In the genomic region with DNA sequence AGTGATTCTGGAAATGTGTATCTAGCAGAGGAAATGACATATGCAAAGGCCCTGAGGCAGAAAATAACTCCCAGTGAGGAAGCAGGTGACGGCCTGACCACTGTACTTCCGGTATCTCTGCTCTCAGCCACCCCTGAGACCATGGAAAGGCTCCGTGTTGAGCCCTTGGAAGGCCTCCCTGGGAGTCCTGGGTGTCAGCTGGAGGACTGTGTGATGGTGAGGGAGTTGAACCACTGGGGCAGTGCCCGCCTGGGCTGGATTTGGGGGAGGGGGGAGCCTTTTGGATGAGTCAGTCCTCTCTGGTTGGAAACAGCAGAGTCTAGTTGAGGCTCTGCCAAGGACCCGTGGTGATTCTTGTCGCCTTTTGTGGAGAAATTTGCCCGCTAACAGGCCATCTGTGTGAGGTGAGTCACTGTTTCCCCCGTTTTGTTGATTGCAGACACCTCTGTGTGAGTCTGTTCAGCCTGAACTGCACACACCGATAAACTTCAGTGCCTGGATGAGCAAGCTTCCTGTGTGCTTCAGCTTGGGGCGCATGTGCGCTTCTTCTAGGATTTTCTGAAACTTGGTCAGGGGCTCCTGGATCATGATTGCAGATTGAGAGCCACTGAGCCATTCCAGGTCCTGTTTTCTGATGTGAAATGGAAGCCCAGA, we compare ENCODE assay signal across 1 cellular context.
TF ChIP-seq lines count a peak whose summit lies in the region.

No MANE protein-coding gene starts in this region.

TF ChIP-seq in K562, 482 proteins besides CTCF, POLR2A, EP300 and RAD21 (continued from another document and continues in another):
- no peak for TF ChIP-seq PREB (CRISPR knock-in tag; IDR thresholded peaks at IDR 0.05)
- TF ChIP-seq JUND (IDR thresholded peaks at IDR 0.05; ENCODE audit: borderline replicate concordance, low read depth, low read length): peak; percentile 91
- peak; percentile 88; the same call in 2 of the 3 replicates for TF ChIP-seq JUND (tag; IDR thresholded peaks at IDR 0.05; ENCODE audit: borderline replicate concordance, low read depth, low read length)
- TF ChIP-seq THRA (IDR thresholded peaks at IDR 0.05): no peak
- TF ChIP-seq, protein P1, sequence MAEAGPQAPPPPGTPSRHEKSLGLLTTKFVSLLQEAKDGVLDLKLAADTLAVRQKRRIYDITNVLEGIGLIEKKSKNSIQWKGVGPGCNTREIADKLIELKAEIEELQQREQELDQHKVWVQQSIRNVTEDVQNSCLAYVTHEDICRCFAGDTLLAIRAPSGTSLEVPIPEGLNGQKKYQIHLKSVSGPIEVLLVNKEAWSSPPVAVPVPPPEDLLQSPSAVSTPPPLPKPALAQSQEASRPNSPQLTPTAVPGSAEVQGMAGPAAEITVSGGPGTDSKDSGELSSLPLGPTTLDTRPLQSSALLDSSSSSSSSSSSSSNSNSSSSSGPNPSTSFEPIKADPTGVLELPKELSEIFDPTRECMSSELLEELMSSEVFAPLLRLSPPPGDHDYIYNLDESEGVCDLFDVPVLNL (CRISPR knock-in tag; IDR thresholded peaks at IDR 0.05; ENCODE audit: low read depth): no peak
- TF ChIP-seq, protein P2, sequence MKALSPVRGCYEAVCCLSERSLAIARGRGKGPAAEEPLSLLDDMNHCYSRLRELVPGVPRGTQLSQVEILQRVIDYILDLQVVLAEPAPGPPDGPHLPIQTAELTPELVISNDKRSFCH (CRISPR knock-in tag; IDR thresholded peaks at IDR 0.05): no peak
- TF ChIP-seq, protein P2 (tag; IDR thresholded peaks at IDR 0.05): no peak
- TF ChIP-seq SAFB2 (IDR thresholded peaks at IDR 0.05; ENCODE audit: borderline replicate concordance, low read depth, low read length, severe bottlenecking): no peak
- no peak for TF ChIP-seq NR2C1 (IDR thresholded peaks at IDR 0.05)
- no peak; the same call in 1 of the 2 replicates for TF ChIP-seq NR2C1 (tag; IDR thresholded peaks at IDR 0.05)
- no peak for TF ChIP-seq CEBPG (CRISPR knock-in tag; IDR thresholded peaks at IDR 0.05)
- no peak for TF ChIP-seq CEBPG (tag; conservative IDR thresholded peaks at IDR 0.05 in 1 of 2, IDR thresholded peaks at IDR 0.05 in 1 of 2)
- no peak for TF ChIP-seq CHD7 (IDR thresholded peaks at IDR 0.05; ENCODE audit: low read depth, low read length)
- TF ChIP-seq SOX6 (IDR thresholded peaks at IDR 0.05): no peak
- no peak for TF ChIP-seq MAFG (tag; conservative IDR thresholded peaks at IDR 0.05)
- TF ChIP-seq ZNF175 (CRISPR knock-in tag; IDR thresholded peaks at IDR 0.05; ENCODE audit: low read depth): no peak
- no peak for TF ChIP-seq RBM22 (IDR thresholded peaks at IDR 0.05; ENCODE audit: low read depth, low read length, poor library complexity, severe bottlenecking)
- TF ChIP-seq TARDBP (IDR thresholded peaks at IDR 0.05): no peak
- no peak for TF ChIP-seq ZNF696 (CRISPR knock-in tag; conservative IDR thresholded peaks at IDR 0.05)
- TF ChIP-seq MECOM (CRISPR knock-in tag; IDR thresholded peaks at IDR 0.05): no peak
- no peak for TF ChIP-seq CREB5 (CRISPR knock-in tag; IDR thresholded peaks at IDR 0.05)
- no peak for TF ChIP-seq ZNF324 (CRISPR knock-in tag; IDR thresholded peaks at IDR 0.05)
- TF ChIP-seq NR2F6 (CRISPR knock-in tag; IDR thresholded peaks at IDR 0.05): no peak
- no peak for TF ChIP-seq ESRRA (IDR thresholded peaks at IDR 0.05; ENCODE audit: borderline replicate concordance, low read depth)
- TF ChIP-seq CREB3 (tag; conservative IDR thresholded peaks at IDR 0.05; ENCODE audit: low read depth): no peak
- TF ChIP-seq ELF2 (CRISPR knock-in tag; IDR thresholded peaks at IDR 0.05): no peak
- no peak for TF ChIP-seq CBX1 (IDR thresholded peaks at IDR 0.05; ENCODE audit: low read depth)
- TF ChIP-seq NR2C2 (CRISPR knock-in tag; IDR thresholded peaks at IDR 0.05): no peak
- TF ChIP-seq NR2C2 (tag; IDR thresholded peaks at IDR 0.05): no peak
- TF ChIP-seq, protein P3, sequence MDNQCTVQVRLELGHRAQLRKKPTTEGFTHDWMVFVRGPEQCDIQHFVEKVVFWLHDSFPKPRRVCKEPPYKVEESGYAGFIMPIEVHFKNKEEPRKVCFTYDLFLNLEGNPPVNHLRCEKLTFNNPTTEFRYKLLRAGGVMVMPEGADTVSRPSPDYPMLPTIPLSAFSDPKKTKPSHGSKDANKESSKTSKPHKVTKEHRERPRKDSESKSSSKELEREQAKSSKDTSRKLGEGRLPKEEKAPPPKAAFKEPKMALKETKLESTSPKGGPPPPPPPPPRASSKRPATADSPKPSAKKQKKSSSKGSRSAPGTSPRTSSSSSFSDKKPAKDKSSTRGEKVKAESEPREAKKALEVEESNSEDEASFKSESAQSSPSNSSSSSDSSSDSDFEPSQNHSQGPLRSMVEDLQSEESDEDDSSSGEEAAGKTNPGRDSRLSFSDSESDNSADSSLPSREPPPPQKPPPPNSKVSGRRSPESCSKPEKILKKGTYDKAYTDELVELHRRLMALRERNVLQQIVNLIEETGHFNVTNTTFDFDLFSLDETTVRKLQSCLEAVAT (IDR thresholded peaks at IDR 0.05): peak in 1 of 2 experiments; percentile 84; a peak in 2 of 4 replicates
- TF ChIP-seq PHTF2 (CRISPR knock-in tag; IDR thresholded peaks at IDR 0.05): no peak
- TF ChIP-seq HMGN3 (IDR thresholded peaks at IDR 0.05; ENCODE audit: borderline replicate concordance, extremely low read depth, insufficient read length, low read depth, low read length): no peak
- TF ChIP-seq RBM15 (IDR thresholded peaks at IDR 0.05; ENCODE audit: insufficient read depth, low read length): no peak
- TF ChIP-seq, protein P4, sequence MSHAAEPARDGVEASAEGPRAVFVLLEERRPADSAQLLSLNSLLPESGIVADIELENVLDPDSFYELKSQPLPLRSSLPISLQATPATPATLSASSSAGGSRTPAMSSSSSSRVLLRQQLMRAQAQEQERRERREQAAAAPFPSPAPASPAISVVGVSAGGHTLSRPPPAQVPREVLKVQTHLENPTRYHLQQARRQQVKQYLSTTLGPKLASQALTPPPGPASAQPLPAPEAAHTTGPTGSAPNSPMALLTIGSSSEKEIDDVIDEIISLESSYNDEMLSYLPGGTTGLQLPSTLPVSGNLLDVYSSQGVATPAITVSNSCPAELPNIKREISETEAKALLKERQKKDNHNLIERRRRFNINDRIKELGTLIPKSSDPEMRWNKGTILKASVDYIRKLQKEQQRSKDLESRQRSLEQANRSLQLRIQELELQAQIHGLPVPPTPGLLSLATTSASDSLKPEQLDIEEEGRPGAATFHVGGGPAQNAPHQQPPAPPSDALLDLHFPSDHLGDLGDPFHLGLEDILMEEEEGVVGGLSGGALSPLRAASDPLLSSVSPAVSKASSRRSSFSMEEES (CRISPR knock-in tag; IDR thresholded peaks at IDR 0.05): no peak
- no peak for TF ChIP-seq ZNF507 (tag; conservative IDR thresholded peaks at IDR 0.05)
